In genomic region chr2:234881413-234882241, GRCh38 we compare ENCODE assay signal across 1 cellular context.
TF ChIP-seq lines count a peak whose summit lies in the region.

No MANE protein-coding gene starts in this region.

TF ChIP-seq in HEK293, 187 proteins besides CTCF, POLR2A, EP300 and RAD21 (continued from another document and continues in another):
- no peak for TF ChIP-seq ZNF404 (tag by site-specific recombination; IDR thresholded peaks at IDR 0.05)
- no peak for TF ChIP-seq ZNF530 (tag by site-specific recombination; IDR thresholded peaks at IDR 0.05; ENCODE audit: low read depth)
- 0 out of 2 replicates have a peak, but pooled peaks have one; percentile 28 for TF ChIP-seq ZNF549 (tag by site-specific recombination; IDR thresholded peaks at IDR 0.05)
- peak; percentile 27; the same call in 1 of the 2 replicates for TF ChIP-seq ZBTB17 (tag by site-specific recombination; IDR thresholded peaks at IDR 0.05)
- peak; percentile 55; the same call in 1 of the 2 replicates for TF ChIP-seq ZXDB (tag by site-specific recombination; IDR thresholded peaks at IDR 0.05)
- TF ChIP-seq ZNF658 (tag by site-specific recombination; IDR thresholded peaks at IDR 0.05), result no peak
- peak; percentile 90 for TF ChIP-seq FEZF1 (tag by site-specific recombination; IDR thresholded peaks at IDR 0.05)
- peak; percentile 63; the same call in 1 of the 2 replicates for TF ChIP-seq ZNF394 (tag by site-specific recombination; IDR thresholded peaks at IDR 0.05; ENCODE audit: borderline replicate concordance)
- no peak for TF ChIP-seq ZNF433 (tag by site-specific recombination; IDR thresholded peaks at IDR 0.05; ENCODE audit: low read depth)
- no peak for TF ChIP-seq ZNF174 (tag by site-specific recombination; IDR thresholded peaks at IDR 0.05)
- peak; percentile 36; the same call in 1 of the 2 replicates for TF ChIP-seq ZBTB44 (tag by site-specific recombination; IDR thresholded peaks at IDR 0.05)
- 0 out of 2 replicates have a peak, but pooled peaks have one; percentile 35 for TF ChIP-seq KLF17 (tag by site-specific recombination; IDR thresholded peaks at IDR 0.05)
- no peak for TF ChIP-seq ZNF837 (tag by site-specific recombination; IDR thresholded peaks at IDR 0.05)
- TF ChIP-seq ZNF292 (tag by site-specific recombination; IDR thresholded peaks at IDR 0.05; ENCODE audit: borderline replicate concordance, low read depth), result no peak
- no peak for TF ChIP-seq ZNF280C (tag by site-specific recombination; IDR thresholded peaks at IDR 0.05)
- TF ChIP-seq ZNF521 (tag by site-specific recombination; IDR thresholded peaks at IDR 0.05), result no peak
- TF ChIP-seq ZNF792 (tag by site-specific recombination; IDR thresholded peaks at IDR 0.05), result no peak
- no peak for TF ChIP-seq ZNF112 (tag by site-specific recombination; IDR thresholded peaks at IDR 0.05)
- no peak for TF ChIP-seq ZNF473 (tag by site-specific recombination; IDR thresholded peaks at IDR 0.05)
- TF ChIP-seq ZNF768 (tag by site-specific recombination; IDR thresholded peaks at IDR 0.05), result no peak
- TF ChIP-seq RBAK (tag by site-specific recombination; IDR thresholded peaks at IDR 0.05), result no peak
- TF ChIP-seq ZNF169 (tag by site-specific recombination; IDR thresholded peaks at IDR 0.05), result no peak
- peak; percentile 77 for TF ChIP-seq PRDM4 (tag by site-specific recombination; IDR thresholded peaks at IDR 0.05)
- TF ChIP-seq ZNF18 (tag by site-specific recombination; IDR thresholded peaks at IDR 0.05), result no peak
- no peak for TF ChIP-seq PBX3 (CRISPR knock-in tag; IDR thresholded peaks at IDR 0.05)
- 0 out of 2 replicates have a peak, but pooled peaks have one; percentile 47 for TF ChIP-seq YY1 (tag by site-specific recombination; IDR thresholded peaks at IDR 0.05)
- TF ChIP-seq ZBTB20 (tag by site-specific recombination; IDR thresholded peaks at IDR 0.05), result no peak
- peak; percentile 59 for TF ChIP-seq ZNF692 (tag by site-specific recombination; IDR thresholded peaks at IDR 0.05)
- TF ChIP-seq SP7 (tag by site-specific recombination; IDR thresholded peaks at IDR 0.05), result peak; percentile 96
- no peak; the same call in 1 of the 2 replicates for TF ChIP-seq ZNF335 (tag by site-specific recombination; conservative IDR thresholded peaks at IDR 0.05)
- no peak for TF ChIP-seq ZIC2 (tag by site-specific recombination; IDR thresholded peaks at IDR 0.05)
- TF ChIP-seq KLF7 (tag by site-specific recombination; IDR thresholded peaks at IDR 0.05; ENCODE audit: borderline replicate concordance), result no peak
- 0 out of 2 replicates have a peak, but pooled peaks have one; percentile 6 for TF ChIP-seq TSHZ1 (tag by site-specific recombination; IDR thresholded peaks at IDR 0.05; ENCODE audit: borderline replicate concordance)
- TF ChIP-seq ZNF629 (tag by site-specific recombination; IDR thresholded peaks at IDR 0.05), result peak; percentile 42
- peak; percentile 76 for TF ChIP-seq OSR2 (tag by site-specific recombination; IDR thresholded peaks at IDR 0.05)
- TF ChIP-seq ELK4 (IDR thresholded peaks at IDR 0.05; ENCODE audit: borderline replicate concordance, low read depth, low read length), result no peak
- no peak for TF ChIP-seq MYNN (tag by site-specific recombination; IDR thresholded peaks at IDR 0.05; ENCODE audit: borderline replicate concordance)
- peak; percentile 31; the same call in 1 of the 2 replicates for TF ChIP-seq SP3 (tag by site-specific recombination; IDR thresholded peaks at IDR 0.05)
- no peak for TF ChIP-seq ZNF621 (tag by site-specific recombination; IDR thresholded peaks at IDR 0.05)
- no peak for TF ChIP-seq ZNF48 (tag by site-specific recombination; IDR thresholded peaks at IDR 0.05)
- no peak for TF ChIP-seq ZNF148 (tag by site-specific recombination; IDR thresholded peaks at IDR 0.05; ENCODE audit: borderline replicate concordance)
- no peak for TF ChIP-seq ZBTB7A (tag by site-specific recombination; IDR thresholded peaks at IDR 0.05; ENCODE audit: low read depth)
- TF ChIP-seq ZNF610 (tag by site-specific recombination; IDR thresholded peaks at IDR 0.05; ENCODE audit: borderline replicate concordance), result no peak
